ENCODE assay signal across 1 cellular context in the genomic region with DNA sequence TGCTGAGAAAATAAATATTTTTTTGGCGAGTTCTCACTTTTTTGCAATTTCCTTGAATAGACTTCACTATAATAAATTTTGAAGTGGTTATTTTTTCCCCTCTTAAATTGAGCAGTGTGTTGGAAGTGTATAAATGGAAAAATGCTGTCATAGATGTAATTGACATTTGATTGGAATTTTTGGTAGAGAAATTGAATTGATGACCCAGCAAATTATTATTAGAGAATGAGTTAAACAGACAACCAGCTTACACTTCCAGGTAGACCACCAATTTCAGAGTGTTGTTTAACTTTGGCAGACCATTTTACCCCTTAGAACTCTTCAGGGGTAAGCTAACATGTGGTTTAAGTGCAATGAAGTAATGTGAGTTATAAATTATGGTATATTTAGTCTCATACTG.
A peak's percentile ranks its signal among the peaks of the same experiment; 100 is the strongest.
TF ChIP-seq lines count a peak whose summit lies in the region.

No MANE protein-coding gene starts in this region.

TF ChIP-seq in K562, 482 proteins besides CTCF, POLR2A, EP300 and RAD21:
- no peak for TF ChIP-seq ZNF551 (CRISPR knock-in tag; IDR thresholded peaks at IDR 0.05)
- TF ChIP-seq ILF3 (IDR thresholded peaks at IDR 0.05; ENCODE audit: borderline replicate concordance) = no peak
- no peak for TF ChIP-seq ERF (CRISPR knock-in tag; IDR thresholded peaks at IDR 0.05)
- TF ChIP-seq, protein P1, sequence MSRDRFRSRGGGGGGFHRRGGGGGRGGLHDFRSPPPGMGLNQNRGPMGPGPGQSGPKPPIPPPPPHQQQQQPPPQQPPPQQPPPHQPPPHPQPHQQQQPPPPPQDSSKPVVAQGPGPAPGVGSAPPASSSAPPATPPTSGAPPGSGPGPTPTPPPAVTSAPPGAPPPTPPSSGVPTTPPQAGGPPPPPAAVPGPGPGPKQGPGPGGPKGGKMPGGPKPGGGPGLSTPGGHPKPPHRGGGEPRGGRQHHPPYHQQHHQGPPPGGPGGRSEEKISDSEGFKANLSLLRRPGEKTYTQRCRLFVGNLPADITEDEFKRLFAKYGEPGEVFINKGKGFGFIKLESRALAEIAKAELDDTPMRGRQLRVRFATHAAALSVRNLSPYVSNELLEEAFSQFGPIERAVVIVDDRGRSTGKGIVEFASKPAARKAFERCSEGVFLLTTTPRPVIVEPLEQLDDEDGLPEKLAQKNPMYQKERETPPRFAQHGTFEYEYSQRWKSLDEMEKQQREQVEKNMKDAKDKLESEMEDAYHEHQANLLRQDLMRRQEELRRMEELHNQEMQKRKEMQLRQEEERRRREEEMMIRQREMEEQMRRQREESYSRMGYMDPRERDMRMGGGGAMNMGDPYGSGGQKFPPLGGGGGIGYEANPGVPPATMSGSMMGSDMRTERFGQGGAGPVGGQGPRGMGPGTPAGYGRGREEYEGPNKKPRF (IDR thresholded peaks at IDR 0.05; ENCODE audit: low read depth, low read length) = no peak
- peak; percentile 62 for TF ChIP-seq MAFF (IDR thresholded peaks at IDR 0.05; ENCODE audit: low read length)
- TF ChIP-seq CCAR2 (IDR thresholded peaks at IDR 0.05; ENCODE audit: low read depth, low read length) = no peak
- TF ChIP-seq PCBP1 (IDR thresholded peaks at IDR 0.05; ENCODE audit: low read depth, low read length, poor library complexity, severe bottlenecking) = no peak
- TF ChIP-seq ZNF324 (CRISPR knock-in tag; IDR thresholded peaks at IDR 0.05) = no peak
- TF ChIP-seq CHD1 (IDR thresholded peaks at IDR 0.05; ENCODE audit: low read length) = no peak
- TF ChIP-seq MAFK (IDR thresholded peaks at IDR 0.05; ENCODE audit: low read length) = peak; percentile 34; the same call in 1 of the 2 replicates
- TF ChIP-seq ZNF316 (IDR thresholded peaks at IDR 0.05) = peak; percentile 89
- TF ChIP-seq TAF7 (tag; IDR thresholded peaks at IDR 0.05) = no peak
- TF ChIP-seq MAFG (tag; conservative IDR thresholded peaks at IDR 0.05) = peak; percentile 60; the same call in 1 of the 2 replicates
- TF ChIP-seq ZNF586 (CRISPR knock-in tag; conservative IDR thresholded peaks at IDR 0.05) = no peak
- TF ChIP-seq KHSRP (IDR thresholded peaks at IDR 0.05) = no peak
- TF ChIP-seq, protein P2, sequence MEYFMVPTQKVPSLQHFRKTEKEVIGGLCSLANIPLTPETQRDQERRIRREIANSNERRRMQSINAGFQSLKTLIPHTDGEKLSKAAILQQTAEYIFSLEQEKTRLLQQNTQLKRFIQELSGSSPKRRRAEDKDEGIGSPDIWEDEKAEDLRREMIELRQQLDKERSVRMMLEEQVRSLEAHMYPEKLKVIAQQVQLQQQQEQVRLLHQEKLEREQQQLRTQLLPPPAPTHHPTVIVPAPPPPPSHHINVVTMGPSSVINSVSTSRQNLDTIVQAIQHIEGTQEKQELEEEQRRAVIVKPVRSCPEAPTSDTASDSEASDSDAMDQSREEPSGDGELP (CRISPR knock-in tag; IDR thresholded peaks at IDR 0.05; ENCODE audit: borderline replicate concordance) = no peak
- TF ChIP-seq C11orf30 (IDR thresholded peaks at IDR 0.05; ENCODE audit: low read depth) = peak; percentile 71
- no peak for TF ChIP-seq MAZ (CRISPR knock-in tag; conservative IDR thresholded peaks at IDR 0.05 in 1 of 2, IDR thresholded peaks at IDR 0.05 in 1 of 2)
- TF ChIP-seq, protein P3, sequence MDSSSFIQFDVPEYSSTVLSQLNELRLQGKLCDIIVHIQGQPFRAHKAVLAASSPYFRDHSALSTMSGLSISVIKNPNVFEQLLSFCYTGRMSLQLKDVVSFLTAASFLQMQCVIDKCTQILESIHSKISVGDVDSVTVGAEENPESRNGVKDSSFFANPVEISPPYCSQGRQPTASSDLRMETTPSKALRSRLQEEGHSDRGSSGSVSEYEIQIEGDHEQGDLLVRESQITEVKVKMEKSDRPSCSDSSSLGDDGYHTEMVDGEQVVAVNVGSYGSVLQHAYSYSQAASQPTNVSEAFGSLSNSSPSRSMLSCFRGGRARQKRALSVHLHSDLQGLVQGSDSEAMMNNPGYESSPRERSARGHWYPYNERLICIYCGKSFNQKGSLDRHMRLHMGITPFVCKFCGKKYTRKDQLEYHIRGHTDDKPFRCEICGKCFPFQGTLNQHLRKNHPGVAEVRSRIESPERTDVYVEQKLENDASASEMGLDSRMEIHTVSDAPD (CRISPR knock-in tag; IDR thresholded peaks at IDR 0.05) = no peak
TF ChIP-seq in K562: peak in this region for 5.
